Comparison of ENCODE assay signal across 11 cellular contexts in genomic region chr2:52659536-52659935, GRCh38.
DNase-seq lines count a peak whose midpoint lies in the region; ATAC-seq and TF ChIP-seq lines count a peak whose summit lies in the region.
"Had no signal": no experiment of that assay in that cellular context is flagged by ENCODE, and none has a peak within 500 bp of the region (broad histone marks: within the 10 kb centered on the region; RNA-seq: fewer than 3 reads in every experiment).

No MANE protein-coding gene starts in this region.

- H3K9me1 ChIP-seq in IMR-90 (ENCODE audit: insufficient read depth, low read length) = no peaks in the 10 kb centered on the region

- no peak overlapping the region for H3K4me2 ChIP-seq in IMR-90 (ENCODE audit: low read depth, low read length)

- no peak overlapping the region for H3K4ac ChIP-seq in IMR-90 (ENCODE audit: low read depth, low read length)

- no peak overlapping the region for H3K4me3 ChIP-seq in AG04449 (ENCODE audit: low read depth, low read length)
- no peak overlapping the region for H3K4me3 ChIP-seq in IMR-90 (ENCODE audit: insufficient read depth, low read depth, low read length)
- H3K4me3 ChIP-seq in astrocyte of the spinal cord (ENCODE audit: low read depth, low read length) = no peak overlapping the region

- no peak overlapping the region for H2BK20ac ChIP-seq in IMR-90 (ENCODE audit: low read depth, low read length)

- ATAC-seq in IMR-90 (ENCODE audit: low read depth) (peak; percentile 49; the same call in 1 of the 2 replicates), HG02571 (IDR thresholded peaks at IDR 0.05; ENCODE audit: unreplicated experiment) (no peak)
- ATAC-seq: CD8-positive, alpha-beta T cell had no signal

- no peak overlapping the region for H2BK5ac ChIP-seq in IMR-90 (ENCODE audit: low read depth, low read length, poor library complexity, severe bottlenecking)

- H2BK120ac ChIP-seq in IMR-90 (ENCODE audit: low read depth, low read length) = no peak overlapping the region

- H3K23ac ChIP-seq in IMR-90 (ENCODE audit: low read depth, low read length) = no peak overlapping the region

- no TSS peak for BruUV-seq in IMR-90 (replicated peaks; lab: Mats Ljungman, UMichigan)

- no peak overlapping the region for H2AK5ac ChIP-seq in IMR-90 (ENCODE audit: low read depth, low read length)

- H3K79me1 ChIP-seq in IMR-90 (ENCODE audit: low read depth in 1 of 2, low read length in 2 of 2) = no peaks in the 10 kb centered on the region

- H2BK15ac ChIP-seq in IMR-90 (ENCODE audit: low read depth, low read length) = no peak overlapping the region

- in situ Hi-C loops in IMR-90 (cut with MboI; ENCODE audit: low sequenced_read_pairs) (no loop called here), astrocyte of the spinal cord (cut with HindIII; ENCODE audit: low sequenced_read_pairs) (no loop called here)

- H3K9ac ChIP-seq in IMR-90 (ENCODE audit: low read depth, low read length) = no peak overlapping the region

- H3K27ac ChIP-seq in IMR-90 (ENCODE audit: insufficient read depth, low read length) = no peak overlapping the region

- H3K4me1 ChIP-seq in IMR-90 (ENCODE audit: control insufficient read depth, insufficient read depth, low read length) = no peaks in the 10 kb centered on the region

- CTCF ChIA-PET in AG04449 (lab: Yijun Ruan, JAX) (interaction anchor here (1.2 kb wide), 1 partner anchor 9 kb away, joined by 3 read pairs; no protein-coding TSS in a partner anchor), IMR-90 (lab: Yijun Ruan, JAX) (interaction anchor here (0.6 kb wide), 1 partner anchor 716 kb away, joined by 3 read pairs; no protein-coding TSS in a partner anchor)

- intact Hi-C loops in IMR-90 (cut with micrococcal nuclease) = no loop called here

- no peaks in the 10 kb centered on the region for H4K20me1 ChIP-seq in IMR-90 (ENCODE audit: insufficient read depth, low read length)

- no peak overlapping the region for H2AFZ ChIP-seq in IMR-90 (replicated peaks; ENCODE audit: low read length, poor library complexity)

- dilution Hi-C loops in IMR-90 (cut with HindIII; ENCODE audit: low sequenced_read_pairs, unreplicated experiment) = no loop called here

- POLR2A ChIA-PET in AG04449 (lab: Yijun Ruan, JAX) (no interaction called here), IMR-90 (lab: Charles Lee; ENCODE audit: unreplicated experiment) (no interaction called here)

- H4K5ac ChIP-seq in IMR-90 (ENCODE audit: low read depth, low read length) = no peak overlapping the region

- H3K9me3 ChIP-seq in IMR-90 (ENCODE audit: control insufficient read depth, insufficient read depth, low read length) = no peaks in the 10 kb centered on the region

- H3K14ac ChIP-seq in IMR-90 (replicated peaks; ENCODE audit: low read depth, low read length) = no peak overlapping the region

- no peak overlapping the region for H3K18ac ChIP-seq in IMR-90 (ENCODE audit: low read depth, low read length)

- no peak for TF ChIP-seq POLR2A in IMR-90 (IDR thresholded peaks at IDR 0.05; ENCODE audit: low read depth, low read length)

- no peaks in the 10 kb centered on the region for H3K27me3 ChIP-seq in IMR-90 (ENCODE audit: control insufficient read depth, insufficient read depth, low read length)

- no peak overlapping the region for H3K56ac ChIP-seq in IMR-90 (ENCODE audit: extremely low read depth, insufficient read depth, low read length)

- no peak overlapping the region for H2AK9ac ChIP-seq in IMR-90 (replicated peaks; ENCODE audit: low read depth, low read length, poor library complexity)

- TF ChIP-seq CTCF in AG04449 (IDR thresholded peaks at IDR 0.05; ENCODE audit: insufficient read depth, low read length, missing control alignments) (no peak), IMR-90 (conservative IDR thresholded peaks at IDR 0.05; ENCODE audit: low read depth, low read length) (no peak), astrocyte of the spinal cord (IDR thresholded peaks at IDR 0.05; ENCODE audit: low read depth, low read length) (no peak)

- no CpG with 5 or more reads among the region's 3 CpGs for WGBS in IMR-90 (ENCODE audit: extremely low coverage in 2 of 2, insufficient read length in 1 of 2), 2 experiments

- H4K91ac ChIP-seq in IMR-90 (ENCODE audit: insufficient read depth, low read depth, low read length) = no peak overlapping the region

- TF ChIP-seq RAD21 in IMR-90 (IDR thresholded peaks at IDR 0.05; ENCODE audit: low read length) = no peak

- DNase-seq in AG04449 (ENCODE audit: low read depth, low spot score) (peak; percentile 29), IMR-90 (peak; percentile 66), astrocyte of the spinal cord (ENCODE audit: low read depth, low spot score) (peak; percentile 35), iris pigment epithelial cell (ENCODE audit: low read depth) (peak; percentile 62), NCI-H2107 treated with DMSO at 0.1 percent for 48 hours (lab: John Stamatoyannopoulos, UW; ENCODE audit: unreplicated experiment) (no peak), NCI-H748 treated with DMSO at 0.1 percent for 48 hours (lab: John Stamatoyannopoulos, UW) (no peak)
- DNase-seq: CD8-positive, alpha-beta T cell; COR-L47; GF-D8; HCEC 1CT had no signal

- H3K36me3 ChIP-seq in IMR-90 (ENCODE audit: control insufficient read depth, insufficient read depth, low read length) = no peaks in the 10 kb centered on the region

- H4K8ac ChIP-seq in IMR-90 (ENCODE audit: low read depth in 2 of 2, low read length in 2 of 2) = no peak overlapping the region

TF ChIP-seq in IMR-90, 13 proteins besides CTCF, POLR2A, EP300 and RAD21:
- TF ChIP-seq CEBPB (IDR thresholded peaks at IDR 0.05; ENCODE audit: low read depth, low read length) = no peak
- no peak for TF ChIP-seq CHD1 (IDR thresholded peaks at IDR 0.05; ENCODE audit: low read depth, low read length)
- TF ChIP-seq, protein P1, sequence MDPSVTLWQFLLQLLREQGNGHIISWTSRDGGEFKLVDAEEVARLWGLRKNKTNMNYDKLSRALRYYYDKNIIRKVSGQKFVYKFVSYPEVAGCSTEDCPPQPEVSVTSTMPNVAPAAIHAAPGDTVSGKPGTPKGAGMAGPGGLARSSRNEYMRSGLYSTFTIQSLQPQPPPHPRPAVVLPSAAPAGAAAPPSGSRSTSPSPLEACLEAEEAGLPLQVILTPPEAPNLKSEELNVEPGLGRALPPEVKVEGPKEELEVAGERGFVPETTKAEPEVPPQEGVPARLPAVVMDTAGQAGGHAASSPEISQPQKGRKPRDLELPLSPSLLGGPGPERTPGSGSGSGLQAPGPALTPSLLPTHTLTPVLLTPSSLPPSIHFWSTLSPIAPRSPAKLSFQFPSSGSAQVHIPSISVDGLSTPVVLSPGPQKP (IDR thresholded peaks at IDR 0.05; ENCODE audit: borderline replicate concordance, low read depth, low read length) = no peak
- TF ChIP-seq FOS (IDR thresholded peaks at IDR 0.05; ENCODE audit: low read depth, low read length) = no peak
- TF ChIP-seq RCOR1 (IDR thresholded peaks at IDR 0.05; ENCODE audit: insufficient replicate concordance, low read length) = no peak
- no peak for TF ChIP-seq USF2 (IDR thresholded peaks at IDR 0.05; ENCODE audit: low read depth, low read length)
- TF ChIP-seq SMC3 (IDR thresholded peaks at IDR 0.05; ENCODE audit: low read depth, low read length) = no peak
- TF ChIP-seq RFX5 (IDR thresholded peaks at IDR 0.05; ENCODE audit: low read depth, low read length) = no peak
- TF ChIP-seq MAZ (IDR thresholded peaks at IDR 0.05; ENCODE audit: borderline replicate concordance, low read depth, low read length) = no peak
- TF ChIP-seq BHLHE40 (IDR thresholded peaks at IDR 0.05; ENCODE audit: low read depth, low read length) = no peak
- no peak for TF ChIP-seq MXI1 (IDR thresholded peaks at IDR 0.05; ENCODE audit: borderline replicate concordance, low read depth, low read length)
- TF ChIP-seq NFE2L2 (IDR thresholded peaks at IDR 0.05; ENCODE audit: low read depth, low read length) = no peak
- TF ChIP-seq MAFK (IDR thresholded peaks at IDR 0.05; ENCODE audit: low read depth, low read length) = no peak

Comparison
In these comparisons a context has a peak if more than half of its experiments do, and no peak if none do; other contexts are left out.
1. DNase-seq: peak in AG04449 (single experiment), IMR-90 (single experiment), astrocyte of the spinal cord (single experiment) and iris pigment epithelial cell (single experiment); none in NCI-H2107 treated with DMSO at 0.1 percent for 48 hours (single experiment) and NCI-H748 treated with DMSO at 0.1 percent for 48 hours (single experiment).